ENCODE assay signal across 20 cellular contexts in the genomic region with DNA sequence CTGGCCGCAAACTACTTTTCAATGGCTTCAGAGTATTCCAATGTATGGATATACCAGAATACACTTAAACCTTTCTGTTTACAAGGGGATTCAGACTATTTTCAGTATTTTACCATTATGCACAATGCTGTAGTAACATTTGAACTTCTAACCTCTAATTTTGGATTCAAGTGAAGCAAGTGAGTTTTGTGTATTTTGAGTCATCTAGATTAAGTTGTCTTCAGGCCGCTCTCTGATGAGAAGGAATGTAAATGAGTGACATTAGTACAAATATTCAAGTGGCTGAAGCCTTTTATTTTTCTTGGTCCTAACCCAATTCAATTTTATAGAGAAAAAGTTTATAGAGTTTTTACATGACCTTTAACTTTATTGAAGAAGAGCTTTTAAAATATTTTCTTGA.
"Had no signal": no experiment of that assay in that cellular context is flagged by ENCODE, and none has a peak within 500 bp of the region (broad histone marks: within the 10 kb centered on the region; RNA-seq: fewer than 3 reads in every experiment).

No MANE protein-coding gene starts in this region.

- H3K36me3 ChIP-seq: right atrium auricular region had no signal

- H3K27me3 ChIP-seq: right atrium auricular region had no signal

- H3K4me3 ChIP-seq: mucosa of descending colon, right atrium auricular region, smooth muscle cell had no signal

- H3K27ac ChIP-seq: epithelial cell of prostate had no signal

- DNase-seq: activated B cell treated with CpG ODN at 0.5 μM for 24 hours; activated CD4-positive, alpha-beta T cell treated with anti-CD3 and anti-CD28 coated beads for 48 hours; activated CD8-positive, alpha-beta memory T cell treated with anti-CD3 and anti-CD28 coated beads, Interleukin-2, amount 50 U/mL, for 4 hours; activated CD8-positive, alpha-beta T cell treated with anti-CD3 and anti-CD28 coated beads, Interleukin-2, amount 10 ng/mL, durations not matched to agents 7 days and 5 days; activated effector memory CD4-positive, alpha-beta T cell treated with anti-CD3 and anti-CD28 coated beads, Interleukin-2, amount 50 U/mL, for 16 hours; activated T-cell treated with anti-CD3 and anti-CD28 coated beads, Interleukin-2, amount 50 U/mL, for 48 hours; amygdala; dermis blood vessel endothelial cell; effector memory CD8-positive, alpha-beta T cell; mammary epithelial cell; mucosa of descending colon; naive thymus-derived CD4-positive, alpha-beta T cell; stimulated activated CD4-positive, alpha-beta T cell treated with anti-CD3 and anti-CD28 coated beads, Interleukin-4, amount 100 ng/mL, for 4 hours; stimulated activated CD8-positive, alpha-beta memory T cell treated with anti-CD3 and anti-CD28 coated beads, Interleukin-4, amount 100 ng/mL, for 48 hours; stimulated activated naive CD8-positive, alpha-beta T cell treated with anti-CD3 and anti-CD28 coated beads, Interleukin-15, Interleukin-2, amounts not matched to agents 100 U/mL and 50 U/mL, for 24 hours; T-helper 17 cell; trophoblast cell had no signal

- H3K9me3 ChIP-seq: mucosa of descending colon, right atrium auricular region had no signal

- H3K4me2 ChIP-seq: smooth muscle cell had no signal
